ENCODE assay signal across 1 cellular context in genomic region chr22:36432592-36433317, GRCh38.
TF ChIP-seq lines count a peak whose summit lies in the region.

No MANE protein-coding gene starts in this region.

TF ChIP-seq in K562, 482 proteins besides CTCF, POLR2A, EP300 and RAD21:
- TF ChIP-seq E2F4 (CRISPR knock-in tag; IDR thresholded peaks at IDR 0.05; ENCODE audit: low read depth), result no peak
- TF ChIP-seq RBM25 (IDR thresholded peaks at IDR 0.05; ENCODE audit: low read depth, low read length, severe bottlenecking), result no peak
- no peak for TF ChIP-seq SNIP1 (IDR thresholded peaks at IDR 0.05; ENCODE audit: low read depth)
- TF ChIP-seq BRF2 (IDR thresholded peaks at IDR 0.05; ENCODE audit: borderline replicate concordance, insufficient read depth, insufficient read length), result no peak
- TF ChIP-seq KAT7 (CRISPR knock-in tag; IDR thresholded peaks at IDR 0.05; ENCODE audit: borderline replicate concordance), result no peak
- TF ChIP-seq, protein P1, sequence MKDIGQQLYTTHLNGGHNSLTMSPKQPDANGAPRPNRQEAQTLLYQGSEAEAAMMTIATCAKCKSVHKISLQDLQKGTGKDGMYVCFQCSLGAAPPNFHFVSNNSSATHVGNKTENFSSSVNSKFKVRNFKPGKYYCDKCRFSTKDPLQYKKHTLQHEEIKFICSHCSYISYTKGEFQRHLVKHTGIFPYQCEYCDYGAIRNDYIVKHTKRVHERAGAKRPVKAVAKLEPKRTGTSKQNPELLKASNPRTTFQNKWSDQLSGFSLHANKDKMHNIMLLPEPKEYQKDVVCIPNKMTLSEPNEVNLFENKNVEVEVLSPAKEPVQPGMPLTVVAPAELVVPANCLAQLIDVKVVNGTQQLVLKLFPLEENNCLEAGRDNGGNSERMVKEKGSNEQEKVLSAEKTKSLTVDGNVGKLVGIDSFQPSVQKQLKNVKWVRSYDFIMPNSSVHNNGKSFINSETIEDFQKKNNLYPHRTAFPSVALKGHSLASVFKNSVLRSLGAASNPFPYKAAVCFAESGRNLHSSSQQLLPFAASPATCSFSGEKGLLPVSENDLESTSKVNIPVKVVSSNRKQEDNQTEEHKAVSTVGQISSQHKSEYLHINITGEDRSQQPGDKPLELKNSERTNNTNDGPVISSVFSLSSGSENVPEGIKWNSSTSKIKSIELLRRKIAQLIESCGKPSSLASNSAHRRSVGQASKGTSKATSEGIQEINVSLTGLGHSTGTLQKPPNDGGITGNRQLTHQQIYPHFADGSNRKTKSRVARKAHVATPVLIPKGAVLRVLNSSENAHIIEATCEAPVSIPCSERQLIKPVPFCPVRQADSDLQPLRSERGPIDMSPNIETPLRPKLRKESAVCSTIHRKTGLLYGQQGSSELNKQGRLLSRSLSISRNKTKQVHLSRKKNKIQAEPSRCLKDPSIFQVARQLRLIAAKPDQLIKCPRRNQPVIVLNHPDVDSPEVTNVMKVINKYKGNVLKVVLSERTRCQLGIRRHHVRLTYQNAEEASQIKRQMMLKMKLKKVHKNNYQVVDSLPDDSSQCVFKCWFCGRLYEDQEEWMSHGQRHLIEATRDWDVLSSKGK (CRISPR knock-in tag; IDR thresholded peaks at IDR 0.05), result no peak
- TF ChIP-seq RBM14 (IDR thresholded peaks at IDR 0.05; ENCODE audit: borderline replicate concordance, insufficient read depth, low read depth, low read length), result no peak
- TF ChIP-seq ZNF212 (CRISPR knock-in tag; IDR thresholded peaks at IDR 0.05), result no peak
- no peak for TF ChIP-seq FOXJ3 (CRISPR knock-in tag; IDR thresholded peaks at IDR 0.05)
- TF ChIP-seq PML (IDR thresholded peaks at IDR 0.05; ENCODE audit: low read length), result no peak
- TF ChIP-seq SREBF2 (CRISPR knock-in tag; IDR thresholded peaks at IDR 0.05), result no peak
- TF ChIP-seq THAP12 (CRISPR knock-in tag; IDR thresholded peaks at IDR 0.05), result no peak
- TF ChIP-seq ZC3H8 (IDR thresholded peaks at IDR 0.05), result no peak
